Comparison of ENCODE assay signal across 1 cellular context in genomic region chr14:32939254-32940065, GRCh38.
TF ChIP-seq lines count a peak whose summit lies in the region.

No MANE protein-coding gene starts in this region.

TF ChIP-seq in HEK293, 187 proteins besides CTCF, POLR2A, EP300 and RAD21 (continued from another document):
- TF ChIP-seq, protein P1, sequence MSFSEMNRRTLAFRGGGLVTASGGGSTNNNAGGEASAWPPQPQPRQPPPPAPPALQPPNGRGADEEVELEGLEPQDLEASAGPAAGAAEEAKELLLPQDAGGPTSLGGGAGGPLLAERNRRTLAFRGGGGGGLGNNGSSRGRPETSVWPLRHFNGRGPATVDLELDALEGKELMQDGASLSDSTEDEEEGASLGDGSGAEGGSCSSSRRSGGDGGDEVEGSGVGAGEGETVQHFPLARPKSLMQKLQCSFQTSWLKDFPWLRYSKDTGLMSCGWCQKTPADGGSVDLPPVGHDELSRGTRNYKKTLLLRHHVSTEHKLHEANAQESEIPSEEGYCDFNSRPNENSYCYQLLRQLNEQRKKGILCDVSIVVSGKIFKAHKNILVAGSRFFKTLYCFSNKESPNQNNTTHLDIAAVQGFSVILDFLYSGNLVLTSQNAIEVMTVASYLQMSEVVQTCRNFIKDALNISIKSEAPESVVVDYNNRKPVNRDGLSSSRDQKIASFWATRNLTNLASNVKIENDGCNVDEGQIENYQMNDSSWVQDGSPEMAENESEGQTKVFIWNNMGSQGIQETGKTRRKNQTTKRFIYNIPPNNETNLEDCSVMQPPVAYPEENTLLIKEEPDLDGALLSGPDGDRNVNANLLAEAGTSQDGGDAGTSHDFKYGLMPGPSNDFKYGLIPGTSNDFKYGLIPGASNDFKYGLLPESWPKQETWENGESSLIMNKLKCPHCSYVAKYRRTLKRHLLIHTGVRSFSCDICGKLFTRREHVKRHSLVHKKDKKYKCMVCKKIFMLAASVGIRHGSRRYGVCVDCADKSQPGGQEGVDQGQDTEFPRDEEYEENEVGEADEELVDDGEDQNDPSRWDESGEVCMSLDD (tag by site-specific recombination; IDR thresholded peaks at IDR 0.05) = 0 out of 2 replicates have a peak, but pooled peaks have one; percentile 16
- TF ChIP-seq ZNF692 (tag by site-specific recombination; IDR thresholded peaks at IDR 0.05) (peak; percentile 47; the same call in 1 of the 2 replicates), KLF17 (tag by site-specific recombination; IDR thresholded peaks at IDR 0.05) (no peak), ZNF248 (tag by site-specific recombination; IDR thresholded peaks at IDR 0.05) (no peak), KLF1 (tag by site-specific recombination; IDR thresholded peaks at IDR 0.05) (no peak), ZNF169 (tag by site-specific recombination; IDR thresholded peaks at IDR 0.05) (no peak), OVOL3 (tag by site-specific recombination; IDR thresholded peaks at IDR 0.05) (no peak), ZNF488 (tag by site-specific recombination; IDR thresholded peaks at IDR 0.05) (no peak), ZIC2 (tag by site-specific recombination; IDR thresholded peaks at IDR 0.05) (peak; percentile 67), ZNF785 (tag by site-specific recombination; IDR thresholded peaks at IDR 0.05) (no peak), SP2 (tag by site-specific recombination; IDR thresholded peaks at IDR 0.05) (peak; percentile 39), ZNF518A (tag by site-specific recombination; conservative IDR thresholded peaks at IDR 0.05; ENCODE audit: low read depth) (no peak), ZNF624 (tag by site-specific recombination; IDR thresholded peaks at IDR 0.05) (no peak), ZXDB (tag by site-specific recombination; IDR thresholded peaks at IDR 0.05) (peak; percentile 67), SP3 (tag by site-specific recombination; IDR thresholded peaks at IDR 0.05) (peak; percentile 61), ZNF341 (tag by site-specific recombination; IDR thresholded peaks at IDR 0.05; ENCODE audit: low read depth) (peak; percentile 25; the same call in 1 of the 2 replicates), ZNF555 (tag by site-specific recombination; conservative IDR thresholded peaks at IDR 0.05) (no peak), ZBTB7A (tag by site-specific recombination; IDR thresholded peaks at IDR 0.05; ENCODE audit: low read depth) (no peak), MEIS1 (CRISPR knock-in tag; IDR thresholded peaks at IDR 0.05; ENCODE audit: borderline replicate concordance) (no peak), KLF7 (tag by site-specific recombination; IDR thresholded peaks at IDR 0.05; ENCODE audit: borderline replicate concordance) (no peak), ZNF184 (tag by site-specific recombination; IDR thresholded peaks at IDR 0.05) (no peak)
- TF ChIP-seq, protein P2, sequence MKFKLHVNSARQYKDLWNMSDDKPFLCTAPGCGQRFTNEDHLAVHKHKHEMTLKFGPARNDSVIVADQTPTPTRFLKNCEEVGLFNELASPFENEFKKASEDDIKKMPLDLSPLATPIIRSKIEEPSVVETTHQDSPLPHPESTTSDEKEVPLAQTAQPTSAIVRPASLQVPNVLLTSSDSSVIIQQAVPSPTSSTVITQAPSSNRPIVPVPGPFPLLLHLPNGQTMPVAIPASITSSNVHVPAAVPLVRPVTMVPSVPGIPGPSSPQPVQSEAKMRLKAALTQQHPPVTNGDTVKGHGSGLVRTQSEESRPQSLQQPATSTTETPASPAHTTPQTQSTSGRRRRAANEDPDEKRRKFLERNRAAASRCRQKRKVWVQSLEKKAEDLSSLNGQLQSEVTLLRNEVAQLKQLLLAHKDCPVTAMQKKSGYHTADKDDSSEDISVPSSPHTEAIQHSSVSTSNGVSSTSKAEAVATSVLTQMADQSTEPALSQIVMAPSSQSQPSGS (tag by site-specific recombination; IDR thresholded peaks at IDR 0.05; ENCODE audit: low read depth) = no peak
- TF ChIP-seq, protein P3, sequence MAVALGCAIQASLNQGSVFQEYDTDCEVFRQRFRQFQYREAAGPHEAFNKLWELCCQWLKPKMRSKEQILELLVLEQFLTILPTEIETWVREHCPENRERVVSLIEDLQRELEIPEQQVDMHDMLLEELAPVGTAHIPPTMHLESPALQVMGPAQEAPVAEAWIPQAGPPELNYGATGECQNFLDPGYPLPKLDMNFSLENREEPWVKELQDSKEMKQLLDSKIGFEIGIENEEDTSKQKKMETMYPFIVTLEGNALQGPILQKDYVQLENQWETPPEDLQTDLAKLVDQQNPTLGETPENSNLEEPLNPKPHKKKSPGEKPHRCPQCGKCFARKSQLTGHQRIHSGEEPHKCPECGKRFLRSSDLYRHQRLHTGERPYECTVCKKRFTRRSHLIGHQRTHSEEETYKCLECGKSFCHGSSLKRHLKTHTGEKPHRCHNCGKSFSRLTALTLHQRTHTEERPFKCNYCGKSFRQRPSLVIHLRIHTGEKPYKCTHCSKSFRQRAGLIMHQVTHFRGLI (tag by site-specific recombination; IDR thresholded peaks at IDR 0.05) = no peak
- TF ChIP-seq, protein P4, sequence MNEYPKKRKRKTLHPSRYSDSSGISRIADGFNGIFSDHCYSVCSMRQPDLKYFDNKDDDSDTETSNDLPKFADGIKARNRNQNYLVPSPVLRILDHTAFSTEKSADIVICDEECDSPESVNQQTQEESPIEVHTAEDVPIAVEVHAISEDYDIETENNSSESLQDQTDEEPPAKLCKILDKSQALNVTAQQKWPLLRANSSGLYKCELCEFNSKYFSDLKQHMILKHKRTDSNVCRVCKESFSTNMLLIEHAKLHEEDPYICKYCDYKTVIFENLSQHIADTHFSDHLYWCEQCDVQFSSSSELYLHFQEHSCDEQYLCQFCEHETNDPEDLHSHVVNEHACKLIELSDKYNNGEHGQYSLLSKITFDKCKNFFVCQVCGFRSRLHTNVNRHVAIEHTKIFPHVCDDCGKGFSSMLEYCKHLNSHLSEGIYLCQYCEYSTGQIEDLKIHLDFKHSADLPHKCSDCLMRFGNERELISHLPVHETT (tag by site-specific recombination; IDR thresholded peaks at IDR 0.05) = no peak
- TF ChIP-seq, protein P5, sequence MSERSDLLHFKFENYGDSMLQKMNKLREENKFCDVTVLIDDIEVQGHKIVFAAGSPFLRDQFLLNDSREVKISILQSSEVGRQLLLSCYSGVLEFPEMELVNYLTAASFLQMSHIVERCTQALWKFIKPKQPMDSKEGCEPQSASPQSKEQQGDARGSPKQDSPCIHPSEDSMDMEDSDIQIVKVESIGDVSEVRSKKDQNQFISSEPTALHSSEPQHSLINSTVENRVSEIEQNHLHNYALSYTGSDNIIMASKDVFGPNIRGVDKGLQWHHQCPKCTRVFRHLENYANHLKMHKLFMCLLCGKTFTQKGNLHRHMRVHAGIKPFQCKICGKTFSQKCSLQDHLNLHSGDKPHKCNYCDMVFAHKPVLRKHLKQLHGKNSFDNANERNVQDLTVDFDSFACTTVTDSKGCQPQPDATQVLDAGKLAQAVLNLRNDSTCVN (tag by site-specific recombination; optimal IDR thresholded peaks at IDR 0.05) = peak; percentile 80
